In genomic region chr1:222801067-222801466, GRCh38 we compare ENCODE assay signal across 19 cellular contexts.
"Had no signal": no experiment of that assay in that cellular context is flagged by ENCODE, and none has a peak within 500 bp of the region (broad histone marks: within the 10 kb centered on the region; RNA-seq: fewer than 3 reads in every experiment).

No MANE protein-coding gene starts in this region.

- H3K27me3 ChIP-seq: MG63 had no signal

- DNase-seq: KBM-7, MG63, NCI-H1092, NCI-H1105 treated with DMSO at 0.1 percent for 48 hours, NCI-H1417 treated with DMSO at 0.1 percent for 48 hours, NCI-H146, NCI-H1694 treated with DMSO at 0.1 percent for 48 hours, NCI-H1930, NCI-H2081, NCI-H2107, NCI-H526 treated with DMSO at 0.1 percent for 48 hours, NCI-H774, PC-3, SHP77, SK-N-SH, SW 1271 had no signal

- H3K4me2 ChIP-seq: SK-N-SH had no signal

- H3K9me3 ChIP-seq: MG63, SK-N-SH had no signal

- H3K27ac ChIP-seq: HL-60, RWPE1 had no signal

- H3K4me3 ChIP-seq: MG63 had no signal

- H3K9ac ChIP-seq: SK-N-SH had no signal

- ATAC-seq: Panc1, PC-3 had no signal

- H3K36me3 ChIP-seq: MG63 had no signal
